ENCODE assay signal across 8 cellular contexts in genomic region chr14:23078692-23079116, GRCh38. TPM values are rescaled to one million over a fixed set of nuclear protein-coding genes. Genes with fewer than 3 reads are reported as not detected.
DNase-seq lines count a peak whose midpoint lies in the region; ATAC-seq and TF ChIP-seq lines count a peak whose summit lies in the region.

No MANE protein-coding gene starts in this region.

- H4K20me1 ChIP-seq in MM.1S (ENCODE audit: insufficient read depth, low read length), result no peaks in the 10 kb centered on the region

- no peak overlapping the region for H3K4me2 ChIP-seq in MM.1S (ENCODE audit: low read depth, low read length)

- H3K27ac ChIP-seq in heart left ventricle, result peak overlapping the region in 7 of 12 donors; percentile 6 to 88 (median 34)
- H3K27ac ChIP-seq in gastrocnemius medialis, result peak overlapping the region; percentile 71 to 87 (median 84)
- no peak overlapping the region for H3K27ac ChIP-seq in MM.1S (ENCODE audit: low read length)

- no peak overlapping the region for H3K4me3 ChIP-seq in heart left ventricle
- no peak overlapping the region for H3K4me3 ChIP-seq in gastrocnemius medialis
- no peak overlapping the region for H3K4me3 ChIP-seq in MM.1S (ENCODE audit: low read length)

- 13 to 31% (median 22%) methylated on average over 2 of the region's 2 CpGs for WGBS in heart left ventricle, 4 donors

- no peak overlapping the region for H2AFZ ChIP-seq in MM.1S (ENCODE audit: low read length)

- POLR2A ChIA-PET in activated B cell treated with CpG ODN at 0.5 μM for 24 hours (lab: Charles Lee), result interaction anchor here (0.7 to 2.7 kb wide), 2 partner anchors 16 to 662 kb away, joined by 3 to 17 read pairs; partner anchors contain the start of genes ACIN1 and C14orf119

- H3K36me3 Mint-ChIP-seq in activated B cell treated with CpG ODN at 0.5 μM for 24 hours (ENCODE audit: low read depth) (peaks cover 86% of the 10 kb centered on the region), progenitor cell of endocrine pancreas (ENCODE audit: insufficient read depth) (peaks cover 27% of the 10 kb centered on the region)

- H3K9me2 ChIP-seq in MM.1S (replicated peaks; ENCODE audit: insufficient read depth, low read length), result no peaks in the 10 kb centered on the region

- no peak for TF ChIP-seq CTCF in activated B cell treated with CpG ODN at 0.5 μM for 24 hours (IDR thresholded peaks at IDR 0.05)
- TF ChIP-seq CTCF in heart left ventricle (IDR thresholded peaks at IDR 0.05), result no peak
- TF ChIP-seq CTCF in gastrocnemius medialis (IDR thresholded peaks at IDR 0.05 in 4 of 5, conservative IDR thresholded peaks at IDR 0.05 in 1 of 5), result no peak
- no peak for TF ChIP-seq CTCF in MM.1S (IDR thresholded peaks at IDR 0.05; ENCODE audit: low read length)
- TF ChIP-seq CTCF in progenitor cell of endocrine pancreas (IDR thresholded peaks at IDR 0.05; ENCODE audit: unreplicated experiment), result no peak

- H3K4me1 Mint-ChIP-seq in activated B cell treated with CpG ODN at 0.5 μM for 24 hours (peaks cover 3% of the 10 kb centered on the region), progenitor cell of endocrine pancreas (ENCODE audit: low read depth) (no peaks in the 10 kb centered on the region)

- H3K9me3 Mint-ChIP-seq in activated B cell treated with CpG ODN at 0.5 μM for 24 hours (no peaks in the 10 kb centered on the region), progenitor cell of endocrine pancreas (ENCODE audit: low read depth) (no peaks in the 10 kb centered on the region)

- CTCF ChIA-PET in activated B cell treated with CpG ODN at 0.5 μM for 24 hours (lab: Charles Lee), result interaction anchor here (1.3 to 3.5 kb wide), 10 partner anchors 8 to 107 kb away, joined by 3 to 35 read pairs (median 14); partner anchors contain the start of genes ACIN1, C14orf119 and SLC7A8

- ATAC-seq in activated B cell treated with CpG ODN at 0.5 μM for 24 hours (ENCODE audit: low read depth), result peak; percentile 18
- peak; percentile 56 to 95 (median 86) for ATAC-seq in heart left ventricle
- peak; percentile 99 for ATAC-seq in gastrocnemius medialis

- H3K36me3 ChIP-seq in heart left ventricle (peaks cover 0 to 100% (median 100%) of the 10 kb centered on the region in 9 donors), gastrocnemius medialis (peaks cover 9 to 93% of the 10 kb centered on the region in 2 donors), MM.1S (replicated peaks; ENCODE audit: insufficient read depth, low read length) (no peaks in the 10 kb centered on the region; the same call in 1 of the 2 replicates)

- H3K27ac Mint-ChIP-seq in activated B cell treated with CpG ODN at 0.5 μM for 24 hours, result no peak overlapping the region
- H3K27ac Mint-ChIP-seq in progenitor cell of endocrine pancreas, result no peak overlapping the region

- intact Hi-C loops in activated B cell treated with CpG ODN at 0.5 μM for 24 hours (cut with micrococcal nuclease), result loop anchor here (5.0 kb wide), 1 partner anchor 219 kb away; no protein-coding TSS in a partner anchor
- intact Hi-C loops in heart left ventricle (cut with DNase I), result no loop called here
- intact Hi-C loops in gastrocnemius medialis (cut with DNase I; ENCODE audit: low total_unique reads), result loop anchor here (2.0 to 5.0 kb wide), 2 partner anchors 16 to 219 kb away; partner anchors contain the start of genes ACIN1 and C14orf119

- no peak overlapping the region for H3K9ac ChIP-seq in MM.1S (ENCODE audit: low read length)

- no peaks in the 10 kb centered on the region for H3F3A ChIP-seq in MM.1S (ENCODE audit: insufficient read depth, low read length)

- H3K9me3 ChIP-seq in heart left ventricle (no peaks in the 10 kb centered on the region), gastrocnemius medialis (no peaks in the 10 kb centered on the region), MM.1S (replicated peaks; ENCODE audit: insufficient read depth, low read length) (no peaks in the 10 kb centered on the region)

- DNase-seq in EL (peak; percentile 99), activated B cell treated with CpG ODN at 0.5 μM for 24 hours (no peak), heart left ventricle (peak in 2 of 5 donors; percentile 59 to 82), gastrocnemius medialis (peak; percentile 89 to 95), MM.1S (no peak), activated gamma-delta T cell treated with Interleukin-2 at 50 U/mL for 16 hours (no peak), progenitor cell of endocrine pancreas (ENCODE audit: low spot score, unreplicated experiment) (no peak), NCI-H2227 (lab: John Stamatoyannopoulos, UW; ENCODE audit: unreplicated experiment) (no peak)

- H3K27me3 Mint-ChIP-seq in activated B cell treated with CpG ODN at 0.5 μM for 24 hours (no peaks in the 10 kb centered on the region), progenitor cell of endocrine pancreas (no peaks in the 10 kb centered on the region)

- in situ Hi-C loops in gastrocnemius medialis (cut with MboI; ENCODE audit: low sequenced_read_pairs in 4 of 4), result no loop called here

- H3K79me2 ChIP-seq in MM.1S (ENCODE audit: low read length), result no peaks in the 10 kb centered on the region

- no peaks in the 10 kb centered on the region for H3K27me3 ChIP-seq in heart left ventricle
- H3K27me3 ChIP-seq in gastrocnemius medialis, result no peaks in the 10 kb centered on the region
- H3K27me3 ChIP-seq in MM.1S (replicated peaks; ENCODE audit: insufficient read depth, low read length), result no peaks in the 10 kb centered on the region

- H3K4me1 ChIP-seq in heart left ventricle (peaks cover 0 to 33% (median 6%) of the 10 kb centered on the region in 12 donors), gastrocnemius medialis (peaks cover 0 to 23% of the 10 kb centered on the region in 2 donors), MM.1S (ENCODE audit: low read length) (no peaks in the 10 kb centered on the region)

- TF ChIP-seq POLR2A in heart left ventricle (IDR thresholded peaks at IDR 0.05) (no peak), gastrocnemius medialis (IDR thresholded peaks at IDR 0.05) (peak in 1 of 2 donors; percentile 47)

- H3K4me3 Mint-ChIP-seq in activated B cell treated with CpG ODN at 0.5 μM for 24 hours, result no peak overlapping the region
- no peak overlapping the region for H3K4me3 Mint-ChIP-seq in progenitor cell of endocrine pancreas (ENCODE audit: low read depth)

RNA-seq across cellular contexts. Expression of gene ACIN1, which starts 16.2 kb away (rescaled TPM):
- total RNA-seq in activated B cell treated with CpG ODN at 0.5 μM for 24 hours, result 238 and 263 TPM in 2 replicates
- total RNA-seq in heart left ventricle, result 10 to 100 TPM; 42.0 to 91.2 (median 65.6) TPM
- 10 to 100 TPM; 46.2 to 71.5 TPM for polyA plus RNA-seq in heart left ventricle
- 10 to 100 TPM; 61.9 to 74.8 (median 70.6) TPM for total RNA-seq in gastrocnemius medialis
- total RNA-seq in progenitor cell of endocrine pancreas, result 439 and 458 TPM in 2 replicates

RNA-seq across cellular contexts. Expression of gene C14orf119, which starts 16.6 kb away (rescaled TPM):
- total RNA-seq in activated B cell treated with CpG ODN at 0.5 μM for 24 hours (35.3 and 36.0 TPM in 2 replicates), heart left ventricle (10 to 100 TPM; 15.3 to 35.9 (median 29.6) TPM), gastrocnemius medialis (10 to 100 TPM in 3 of 4 donors, 1 to 10 TPM in 1; 9.5 to 28.8 (median 13.8) TPM), progenitor cell of endocrine pancreas (42.2 and 45.8 TPM in 2 replicates)
- polyA plus RNA-seq in heart left ventricle, result 10 to 100 TPM in 1 of 2 donors, 1 to 10 TPM in 1; 8.1 to 47.7 TPM

RNA-seq across cellular contexts. Expression of gene CDH24, which starts 21.4 kb away (rescaled TPM):
- total RNA-seq in activated B cell treated with CpG ODN at 0.5 μM for 24 hours (0.73 and 1.3 TPM in 2 replicates), heart left ventricle (1 to 10 TPM in 8 of 9 donors, under 1 TPM in 1; 0.72 to 3.3 (median 1.9) TPM), gastrocnemius medialis (1 to 10 TPM in 1 of 4 donors, under 1 TPM in 3; 0.36 to 1.7 (median 0.58) TPM), progenitor cell of endocrine pancreas (23.7 and 25.1 TPM in 2 replicates)
- polyA plus RNA-seq in heart left ventricle, result 1 to 10 TPM; 1.6 to 2.8 TPM

RNA-seq across cellular contexts. Expression of gene CIROP, which starts 26.1 kb away (rescaled TPM):
- total RNA-seq in activated B cell treated with CpG ODN at 0.5 μM for 24 hours (not detected in 2 replicates), heart left ventricle (not detected), gastrocnemius medialis (not detected), progenitor cell of endocrine pancreas (not detected in 2 replicates)
- not detected for polyA plus RNA-seq in heart left ventricle

RNA-seq across cellular contexts. Expression of gene PSMB11, which starts 36.7 kb away (rescaled TPM):
- total RNA-seq in activated B cell treated with CpG ODN at 0.5 μM for 24 hours (not detected in 2 replicates), heart left ventricle (not detected), gastrocnemius medialis (not detected), progenitor cell of endocrine pancreas (not detected in 2 replicates)
- polyA plus RNA-seq in heart left ventricle, result not detected

Comparison
In these comparisons a context has a peak if more than half of its experiments do, and no peak if none do; other contexts are left out.
1. DNase-seq: peak in EL (single experiment) and gastrocnemius medialis (2 of 2); none in activated B cell treated with CpG ODN at 0.5 μM for 24 hours (single experiment), MM.1S (single experiment), activated gamma-delta T cell treated with Interleukin-2 at 50 U/mL for 16 hours (single experiment), progenitor cell of endocrine pancreas (single experiment) and NCI-H2227 (single experiment).
2. ATAC-seq: peak in every context shown above with its lines; median percentile 99 in gastrocnemius medialis; 86 in heart left ventricle; 18 in activated B cell treated with CpG ODN at 0.5 μM for 24 hours.
3. intact Hi-C loops: an anchor here in activated B cell treated with CpG ODN at 0.5 μM for 24 hours (5.0 kb wide) and gastrocnemius medialis (2.0 to 5.0 kb wide); none called in heart left ventricle.